In genomic region chr4:40530961-40531635, GRCh38 we compare ENCODE assay signal across 1 cellular context.
TF ChIP-seq lines count a peak whose summit lies in the region.

No MANE protein-coding gene starts in this region.

TF ChIP-seq in K562, 482 proteins besides CTCF, POLR2A, EP300 and RAD21 (continued from another document and continues in another):
- no peak for TF ChIP-seq ZNF318 (IDR thresholded peaks at IDR 0.05; ENCODE audit: borderline replicate concordance in 1 of 2, low read depth in 1 of 2)
- TF ChIP-seq, protein P1, sequence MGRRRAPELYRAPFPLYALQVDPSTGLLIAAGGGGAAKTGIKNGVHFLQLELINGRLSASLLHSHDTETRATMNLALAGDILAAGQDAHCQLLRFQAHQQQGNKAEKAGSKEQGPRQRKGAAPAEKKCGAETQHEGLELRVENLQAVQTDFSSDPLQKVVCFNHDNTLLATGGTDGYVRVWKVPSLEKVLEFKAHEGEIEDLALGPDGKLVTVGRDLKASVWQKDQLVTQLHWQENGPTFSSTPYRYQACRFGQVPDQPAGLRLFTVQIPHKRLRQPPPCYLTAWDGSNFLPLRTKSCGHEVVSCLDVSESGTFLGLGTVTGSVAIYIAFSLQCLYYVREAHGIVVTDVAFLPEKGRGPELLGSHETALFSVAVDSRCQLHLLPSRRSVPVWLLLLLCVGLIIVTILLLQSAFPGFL (CRISPR knock-in tag; IDR thresholded peaks at IDR 0.05) = no peak
- TF ChIP-seq ELF2 (CRISPR knock-in tag; IDR thresholded peaks at IDR 0.05) = no peak
- TF ChIP-seq ZBTB12 (CRISPR knock-in tag; IDR thresholded peaks at IDR 0.05) = no peak
- TF ChIP-seq ILK (tag; IDR thresholded peaks at IDR 0.05; ENCODE audit: borderline replicate concordance, low read depth) = no peak
- no peak for TF ChIP-seq GTF2E2 (tag; IDR thresholded peaks at IDR 0.05)
- TF ChIP-seq ZNF398 (CRISPR knock-in tag; IDR thresholded peaks at IDR 0.05) = no peak
- TF ChIP-seq SIRT6 (IDR thresholded peaks at IDR 0.05; ENCODE audit: low read depth, low read length) = no peak
- no peak for TF ChIP-seq RBM22 (IDR thresholded peaks at IDR 0.05; ENCODE audit: low read depth, low read length, poor library complexity, severe bottlenecking)
- TF ChIP-seq, protein P2, sequence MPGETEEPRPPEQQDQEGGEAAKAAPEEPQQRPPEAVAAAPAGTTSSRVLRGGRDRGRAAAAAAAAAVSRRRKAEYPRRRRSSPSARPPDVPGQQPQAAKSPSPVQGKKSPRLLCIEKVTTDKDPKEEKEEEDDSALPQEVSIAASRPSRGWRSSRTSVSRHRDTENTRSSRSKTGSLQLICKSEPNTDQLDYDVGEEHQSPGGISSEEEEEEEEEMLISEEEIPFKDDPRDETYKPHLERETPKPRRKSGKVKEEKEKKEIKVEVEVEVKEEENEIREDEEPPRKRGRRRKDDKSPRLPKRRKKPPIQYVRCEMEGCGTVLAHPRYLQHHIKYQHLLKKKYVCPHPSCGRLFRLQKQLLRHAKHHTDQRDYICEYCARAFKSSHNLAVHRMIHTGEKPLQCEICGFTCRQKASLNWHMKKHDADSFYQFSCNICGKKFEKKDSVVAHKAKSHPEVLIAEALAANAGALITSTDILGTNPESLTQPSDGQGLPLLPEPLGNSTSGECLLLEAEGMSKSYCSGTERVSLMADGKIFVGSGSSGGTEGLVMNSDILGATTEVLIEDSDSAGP (CRISPR knock-in tag; IDR thresholded peaks at IDR 0.05) = no peak
- TF ChIP-seq PRMT5 (CRISPR knock-in tag; IDR thresholded peaks at IDR 0.05) = no peak
- peak; percentile 97 for TF ChIP-seq KLF1 (tag; IDR thresholded peaks at IDR 0.05)
- no peak for TF ChIP-seq IRF2 (CRISPR knock-in tag; IDR thresholded peaks at IDR 0.05)
- TF ChIP-seq POU5F1 (IDR thresholded peaks at IDR 0.05; ENCODE audit: borderline replicate concordance, low read depth, low read length, partially characterized antibody) = no peak
- TF ChIP-seq, protein P3, sequence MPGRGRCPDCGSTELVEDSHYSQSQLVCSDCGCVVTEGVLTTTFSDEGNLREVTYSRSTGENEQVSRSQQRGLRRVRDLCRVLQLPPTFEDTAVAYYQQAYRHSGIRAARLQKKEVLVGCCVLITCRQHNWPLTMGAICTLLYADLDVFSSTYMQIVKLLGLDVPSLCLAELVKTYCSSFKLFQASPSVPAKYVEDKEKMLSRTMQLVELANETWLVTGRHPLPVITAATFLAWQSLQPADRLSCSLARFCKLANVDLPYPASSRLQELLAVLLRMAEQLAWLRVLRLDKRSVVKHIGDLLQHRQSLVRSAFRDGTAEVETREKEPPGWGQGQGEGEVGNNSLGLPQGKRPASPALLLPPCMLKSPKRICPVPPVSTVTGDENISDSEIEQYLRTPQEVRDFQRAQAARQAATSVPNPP (IDR thresholded peaks at IDR 0.05; ENCODE audit: borderline replicate concordance, insufficient read depth, insufficient read length) = no peak
- TF ChIP-seq, protein P4, sequence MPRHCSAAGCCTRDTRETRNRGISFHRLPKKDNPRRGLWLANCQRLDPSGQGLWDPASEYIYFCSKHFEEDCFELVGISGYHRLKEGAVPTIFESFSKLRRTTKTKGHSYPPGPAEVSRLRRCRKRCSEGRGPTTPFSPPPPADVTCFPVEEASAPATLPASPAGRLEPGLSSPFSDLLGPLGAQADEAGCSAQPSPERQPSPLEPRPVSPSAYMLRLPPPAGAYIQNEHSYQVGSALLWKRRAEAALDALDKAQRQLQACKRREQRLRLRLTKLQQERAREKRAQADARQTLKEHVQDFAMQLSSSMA (CRISPR knock-in tag; IDR thresholded peaks at IDR 0.05) = no peak
- TF ChIP-seq ZNF780A (CRISPR knock-in tag; IDR thresholded peaks at IDR 0.05) = no peak
- no peak for TF ChIP-seq LARP7 (IDR thresholded peaks at IDR 0.05)
- TF ChIP-seq, protein P5, sequence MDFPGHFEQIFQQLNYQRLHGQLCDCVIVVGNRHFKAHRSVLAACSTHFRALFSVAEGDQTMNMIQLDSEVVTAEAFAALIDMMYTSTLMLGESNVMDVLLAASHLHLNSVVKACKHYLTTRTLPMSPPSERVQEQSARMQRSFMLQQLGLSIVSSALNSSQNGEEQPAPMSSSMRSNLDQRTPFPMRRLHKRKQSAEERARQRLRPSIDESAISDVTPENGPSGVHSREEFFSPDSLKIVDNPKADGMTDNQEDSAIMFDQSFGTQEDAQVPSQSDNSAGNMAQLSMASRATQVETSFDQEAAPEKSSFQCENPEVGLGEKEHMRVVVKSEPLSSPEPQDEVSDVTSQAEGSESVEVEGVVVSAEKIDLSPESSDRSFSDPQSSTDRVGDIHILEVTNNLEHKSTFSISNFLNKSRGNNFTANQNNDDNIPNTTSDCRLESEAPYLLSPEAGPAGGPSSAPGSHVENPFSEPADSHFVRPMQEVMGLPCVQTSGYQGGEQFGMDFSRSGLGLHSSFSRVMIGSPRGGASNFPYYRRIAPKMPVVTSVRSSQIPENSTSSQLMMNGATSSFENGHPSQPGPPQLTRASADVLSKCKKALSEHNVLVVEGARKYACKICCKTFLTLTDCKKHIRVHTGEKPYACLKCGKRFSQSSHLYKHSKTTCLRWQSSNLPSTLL (IDR thresholded peaks at IDR 0.05) = no peak
- TF ChIP-seq, protein P6, sequence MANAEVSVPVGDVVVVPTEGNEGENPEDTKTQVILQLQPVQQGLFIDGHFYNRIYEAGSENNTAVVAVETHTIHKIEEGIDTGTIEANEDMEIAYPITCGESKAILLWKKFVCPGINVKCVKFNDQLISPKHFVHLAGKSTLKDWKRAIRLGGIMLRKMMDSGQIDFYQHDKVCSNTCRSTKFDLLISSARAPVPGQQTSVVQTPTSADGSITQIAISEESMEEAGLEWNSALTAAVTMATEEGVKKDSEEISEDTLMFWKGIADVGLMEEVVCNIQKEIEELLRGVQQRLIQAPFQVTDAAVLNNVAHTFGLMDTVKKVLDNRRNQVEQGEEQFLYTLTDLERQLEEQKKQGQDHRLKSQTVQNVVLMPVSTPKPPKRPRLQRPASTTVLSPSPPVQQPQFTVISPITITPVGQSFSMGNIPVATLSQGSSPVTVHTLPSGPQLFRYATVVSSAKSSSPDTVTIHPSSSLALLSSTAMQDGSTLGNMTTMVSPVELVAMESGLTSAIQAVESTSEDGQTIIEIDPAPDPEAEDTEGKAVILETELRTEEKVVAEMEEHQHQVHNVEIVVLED (CRISPR knock-in tag; IDR thresholded peaks at IDR 0.05) = no peak
- 0 out of 2 replicates have a peak, but pooled peaks have one; percentile 59 for TF ChIP-seq NCOA1 (IDR thresholded peaks at IDR 0.05; ENCODE audit: low read depth)
- no peak for TF ChIP-seq SPI1 (IDR thresholded peaks at IDR 0.05; ENCODE audit: borderline replicate concordance, low read depth, low read length)
- TF ChIP-seq TARDBP (IDR thresholded peaks at IDR 0.05) = no peak
- no peak for TF ChIP-seq DNMT1 (IDR thresholded peaks at IDR 0.05)
- no peak for TF ChIP-seq PRPF4 (IDR thresholded peaks at IDR 0.05; ENCODE audit: insufficient read depth, low read depth, low read length, poor library complexity, severe bottlenecking)
- no peak for TF ChIP-seq ZNF695 (CRISPR knock-in tag; IDR thresholded peaks at IDR 0.05)
- no peak for TF ChIP-seq ZKSCAN8 (CRISPR knock-in tag; IDR thresholded peaks at IDR 0.05)
- TF ChIP-seq SOX6 (IDR thresholded peaks at IDR 0.05) = peak; percentile 55
- TF ChIP-seq SRSF1 (IDR thresholded peaks at IDR 0.05; ENCODE audit: low read depth, low read length) = no peak
- no peak for TF ChIP-seq ZNF444 (CRISPR knock-in tag; IDR thresholded peaks at IDR 0.05)
- no peak for TF ChIP-seq RBM17 (IDR thresholded peaks at IDR 0.05; ENCODE audit: borderline replicate concordance, low read depth, low read length)
- no peak for TF ChIP-seq ZBTB11 (CRISPR knock-in tag; IDR thresholded peaks at IDR 0.05)
- TF ChIP-seq ZBTB7A (IDR thresholded peaks at IDR 0.05; ENCODE audit: borderline replicate concordance, control insufficient read depth, low read depth, low read length) = peak; percentile 43; the same call in 1 of the 2 replicates
- no peak for TF ChIP-seq DDX20 (tag; IDR thresholded peaks at IDR 0.05; ENCODE audit: low read depth)
- no peak for TF ChIP-seq CBFB (CRISPR knock-in tag; IDR thresholded peaks at IDR 0.05)
- no peak for TF ChIP-seq ZNF23 (CRISPR knock-in tag; IDR thresholded peaks at IDR 0.05)
